Comparison of ENCODE assay signal across 1 cellular context in the genomic region with DNA sequence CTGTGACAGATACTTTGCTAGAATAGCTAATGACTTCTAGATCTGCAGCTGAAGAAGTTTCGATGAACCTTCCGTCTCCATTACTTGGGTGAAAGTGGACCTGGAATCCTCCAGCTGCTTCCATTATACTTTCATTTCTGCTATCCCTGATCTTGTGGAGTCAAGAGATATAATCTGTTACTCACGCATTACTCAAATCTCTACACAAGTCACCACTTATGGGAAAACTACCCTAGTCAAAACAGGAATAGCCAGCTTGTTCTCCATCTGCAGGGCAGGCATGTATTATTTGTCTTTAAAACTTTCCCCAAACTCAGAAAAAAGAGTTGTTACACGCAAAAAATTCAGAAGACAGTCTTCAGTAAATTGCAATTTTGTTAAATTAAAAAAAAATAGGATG.
TF ChIP-seq lines count a peak whose summit lies in the region.

No MANE protein-coding gene starts in this region.

TF ChIP-seq in K562, 482 proteins besides CTCF, POLR2A, EP300 and RAD21 (continued from another document):
- TF ChIP-seq ESRRA (IDR thresholded peaks at IDR 0.05; ENCODE audit: borderline replicate concordance, low read depth) (no peak), CREM (IDR thresholded peaks at IDR 0.05; ENCODE audit: low read depth) (no peak), FOSL1 (tag; conservative IDR thresholded peaks at IDR 0.05) (peak; percentile 52; the same call in 1 of the 2 replicates), ZNF121 (CRISPR knock-in tag; conservative IDR thresholded peaks at IDR 0.05) (no peak)
